In genomic region chr12:92696240-92696639, GRCh38 we compare ENCODE assay signal across 16 cellular contexts. TPM values are rescaled to one million over a fixed set of nuclear protein-coding genes. Genes with fewer than 3 reads are reported as not detected.
A peak's percentile ranks its signal among the peaks of the same experiment; 100 is the strongest.
DNase-seq lines count a peak whose midpoint lies in the region; ATAC-seq and TF ChIP-seq lines count a peak whose summit lies in the region.
"Had no signal": no experiment of that assay in that cellular context is flagged by ENCODE, and none has a peak within 500 bp of the region (broad histone marks: within the 10 kb centered on the region; RNA-seq: fewer than 3 reads in every experiment).

No MANE protein-coding gene starts in this region.

- no peak overlapping the region for H3K23ac ChIP-seq in IMR-90 (ENCODE audit: low read depth, low read length)

- H2AK9ac ChIP-seq in IMR-90 (replicated peaks; ENCODE audit: low read depth, low read length, poor library complexity) = no peak overlapping the region

- no peak for TF ChIP-seq CTCF in IMR-90 (conservative IDR thresholded peaks at IDR 0.05; ENCODE audit: low read depth, low read length)
- TF ChIP-seq CTCF in choroid plexus epithelial cell (conservative IDR thresholded peaks at IDR 0.05; ENCODE audit: low read depth, low read length) = no peak
- no peak for TF ChIP-seq CTCF in lower lobe of right lung (IDR thresholded peaks at IDR 0.05)

- no peak overlapping the region for H2BK15ac ChIP-seq in IMR-90 (ENCODE audit: low read depth, low read length)

- H2AFZ ChIP-seq in IMR-90 (replicated peaks; ENCODE audit: low read length, poor library complexity) = peak overlapping the region; percentile 53

- 0 out of 2 replicates have a peak, but pooled peaks cover 2% of the 10 kb centered on the region for H3K9me3 ChIP-seq in IMR-90 (ENCODE audit: control insufficient read depth, insufficient read depth, low read length)
- H3K9me3 ChIP-seq in lower lobe of right lung = no peaks in the 10 kb centered on the region
- H3K9me3 ChIP-seq: ovary had no signal

- H3K79me1 ChIP-seq in IMR-90 (ENCODE audit: low read depth in 1 of 2, low read length in 2 of 2) = no peaks in the 10 kb centered on the region

- CTCF ChIA-PET in IMR-90 (lab: Yijun Ruan, JAX) = no interaction called here

- no peak overlapping the region for H3K27ac ChIP-seq in IMR-90 (ENCODE audit: insufficient read depth, low read length)
- no peak overlapping the region for H3K27ac ChIP-seq in lower lobe of right lung
- H3K27ac ChIP-seq: ovary had no signal

- no peak overlapping the region for H3K56ac ChIP-seq in IMR-90 (ENCODE audit: extremely low read depth, insufficient read depth, low read length)

- no peak overlapping the region for H2BK20ac ChIP-seq in IMR-90 (ENCODE audit: low read depth, low read length)

- H3K27me3 ChIP-seq in IMR-90 (ENCODE audit: control insufficient read depth, insufficient read depth, low read length) = no peaks in the 10 kb centered on the region; the same call in 1 of the 2 replicates
- H3K27me3 ChIP-seq in lower lobe of right lung (ENCODE audit: low read depth) = no peaks in the 10 kb centered on the region
- H3K27me3 ChIP-seq: ovary had no signal

- peak; percentile 48 for DNase-seq in AG08396 (ENCODE audit: low spot score)
- peak; percentile 52 for DNase-seq in IMR-90
- DNase-seq in choroid plexus epithelial cell (ENCODE audit: low read depth) = peak; percentile 66
- DNase-seq in lower lobe of right lung = peak; percentile 49
- DNase-seq: activated CD4-positive, alpha-beta T cell treated with anti-CD3 and anti-CD28 coated beads for 48 hours; central memory CD4-positive, alpha-beta T cell; NCI-H1092; ovary; trophoblast cell had no signal

- TF ChIP-seq POLR2A in IMR-90 (IDR thresholded peaks at IDR 0.05; ENCODE audit: low read depth, low read length) = no peak

- in situ Hi-C loops in IMR-90 (cut with MboI; ENCODE audit: low sequenced_read_pairs) = no loop called here

- H2BK120ac ChIP-seq in IMR-90 (ENCODE audit: low read depth, low read length) = no peak overlapping the region

- dilution Hi-C loops in IMR-90 (cut with HindIII; ENCODE audit: low sequenced_read_pairs, unreplicated experiment) = no loop called here

- H3K9ac ChIP-seq in IMR-90 (ENCODE audit: low read depth, low read length) = no peak overlapping the region

- H4K5ac ChIP-seq in IMR-90 (ENCODE audit: low read depth, low read length) = no peak overlapping the region

- no peak overlapping the region for H3K4ac ChIP-seq in IMR-90 (ENCODE audit: low read depth, low read length)

- no peak overlapping the region for H3K4me3 ChIP-seq in IMR-90 (ENCODE audit: insufficient read depth, low read depth, low read length)
- H3K4me3 ChIP-seq in choroid plexus epithelial cell (ENCODE audit: low read depth, low read length) = no peak overlapping the region
- no peak overlapping the region for H3K4me3 ChIP-seq in lower lobe of right lung
- H3K4me3 ChIP-seq: ovary had no signal

- no TSS peak for BruUV-seq in IMR-90 (replicated peaks; lab: Mats Ljungman, UMichigan)

- H4K91ac ChIP-seq in IMR-90 (ENCODE audit: insufficient read depth, low read depth, low read length) = no peak overlapping the region

- no peak overlapping the region for H2BK5ac ChIP-seq in IMR-90 (ENCODE audit: low read depth, low read length, poor library complexity, severe bottlenecking)

- POLR2A ChIA-PET in IMR-90 (lab: Charles Lee; ENCODE audit: unreplicated experiment) = interaction anchor here (0.6 kb wide), 1 partner anchor 228 kb away, joined by 12 read pairs; no protein-coding TSS in a partner anchor

- no peaks in the 10 kb centered on the region for H3K4me1 ChIP-seq in IMR-90 (ENCODE audit: control insufficient read depth, insufficient read depth, low read length)
- peaks cover 10% of the 10 kb centered on the region for H3K4me1 ChIP-seq in lower lobe of right lung

- H3K36me3 ChIP-seq in IMR-90 (ENCODE audit: control insufficient read depth, insufficient read depth, low read length) (no peaks in the 10 kb centered on the region), lower lobe of right lung (no peaks in the 10 kb centered on the region)
- H3K36me3 ChIP-seq: ovary had no signal

- no peak overlapping the region for H4K8ac ChIP-seq in IMR-90 (ENCODE audit: low read depth in 2 of 2, low read length in 2 of 2)

- ATAC-seq in IMR-90 (ENCODE audit: low read depth) = peak; percentile 79
- peak; percentile 64 to 71 for ATAC-seq in lower lobe of right lung
- no peak for ATAC-seq in GM21423 (IDR thresholded peaks at IDR 0.05; ENCODE audit: unreplicated experiment)
- no peak for ATAC-seq in GM21381 (IDR thresholded peaks at IDR 0.05; ENCODE audit: unreplicated experiment)
- no peak for ATAC-seq in GM18519 (IDR thresholded peaks at IDR 0.05; ENCODE audit: low FRiP score, unreplicated experiment)
- ATAC-seq in HG03342 (IDR thresholded peaks at IDR 0.05; ENCODE audit: unreplicated experiment) = no peak
- ATAC-seq: activated T-helper 17 cell treated with anti-CD3 and anti-CD28 coated beads, Interleukin-2, amount 50 U/mL, for 72 hours had no signal

- no peaks in the 10 kb centered on the region for H4K20me1 ChIP-seq in IMR-90 (ENCODE audit: insufficient read depth, low read length)

- intact Hi-C loops in IMR-90 (cut with micrococcal nuclease) = no loop called here
- intact Hi-C loops in lower lobe of right lung (cut with DNase I) = no loop called here

- H2AK5ac ChIP-seq in IMR-90 (ENCODE audit: low read depth, low read length) = no peak overlapping the region

- no peak for TF ChIP-seq RAD21 in IMR-90 (IDR thresholded peaks at IDR 0.05; ENCODE audit: low read length)

- no peak overlapping the region for H3K14ac ChIP-seq in IMR-90 (replicated peaks; ENCODE audit: low read depth, low read length)

- peak overlapping the region; percentile 14; the same call in 1 of the 2 replicates for H3K4me2 ChIP-seq in IMR-90 (ENCODE audit: low read depth, low read length)

- no peaks in the 10 kb centered on the region for H3K9me1 ChIP-seq in IMR-90 (ENCODE audit: insufficient read depth, low read length)

- H3K18ac ChIP-seq in IMR-90 (ENCODE audit: low read depth, low read length) = no peak overlapping the region

TF ChIP-seq in IMR-90, 13 proteins besides CTCF, POLR2A, EP300 and RAD21:
- TF ChIP-seq BHLHE40 (IDR thresholded peaks at IDR 0.05; ENCODE audit: low read depth, low read length) (no peak), CEBPB (IDR thresholded peaks at IDR 0.05; ENCODE audit: low read depth, low read length) (peak; percentile 42; the same call in 1 of the 2 replicates)

RNA-seq across cellular contexts. Expression of gene PLEKHG7, which starts 6.5 kb away (rescaled TPM):
- total RNA-seq in IMR-90 (2012; rRNA removed) = under 0.01 TPM in 1 of 2 replicates, not detected in the other
- not detected in 2 replicates for polyA plus RNA-seq in IMR-90 (2012; rRNA removed)
- not detected in 2 replicates for polyA plus RNA-seq in IMR-90 (2012; cell fraction: cytosol; rRNA removed)
- 0.05 TPM in 1 of 2 replicates, not detected in the other for polyA plus RNA-seq in IMR-90 (2012; cell fraction: nucleus; rRNA removed; ENCODE audit: low replicate concordance)
- total RNA-seq in lower lobe of right lung = 1.6 TPM
- total RNA-seq: activated T-helper 17 cell treated with anti-CD3 and anti-CD28 coated beads, Interleukin-2, amount 50 U/mL, for 72 hours; glomerular endothelial cell had no signal
- polyA plus RNA-seq: CD14-positive monocyte, ovary had no signal

Comparison
In these comparisons a context has a peak if more than half of its experiments do, and no peak if none do; other contexts are left out.
1. ATAC-seq: peak in IMR-90 (single experiment) and lower lobe of right lung (2 of 2); none in GM21423 (single experiment), GM21381 (single experiment), GM18519 (single experiment) and HG03342 (single experiment).
2. Peak in every context shown above with its lines, with median percentiles within 50 percentile points of each other: DNase-seq.